In genomic region chr1:186722711-186723309, GRCh38 we compare ENCODE assay signal across 8 cellular contexts. TPM values are rescaled to one million over a fixed set of nuclear protein-coding genes. Genes with fewer than 3 reads are reported as not detected.
DNase-seq lines count a peak whose midpoint lies in the region; ATAC-seq and TF ChIP-seq lines count a peak whose summit lies in the region.

No MANE protein-coding gene starts in this region.

- H3K9me3 ChIP-seq in neutrophil = no peaks in the 10 kb centered on the region
- H3K9me3 ChIP-seq in CD8-positive, alpha-beta memory T cell (ENCODE audit: low read length) = no peaks in the 10 kb centered on the region

- ATAC-seq in natural killer cell = no peak
- no peak for ATAC-seq in natural killer cell treated with Interleukin-12 subunit alpha and Interleukin-12 subunit beta and Interleukin-15 and Interleukin-18, amount 100 ng/mL, for 72 hours

- no peaks in the 10 kb centered on the region for H3K4me1 ChIP-seq in neutrophil (ENCODE audit: control insufficient read depth in 1 of 2, insufficient read depth in 1 of 2, low read depth in 1 of 2, low read length in 1 of 2)
- H3K4me1 ChIP-seq in CD8-positive, alpha-beta memory T cell (ENCODE audit: insufficient read depth, low read length) = no peaks in the 10 kb centered on the region

- peaks cover 0 to 2% of the 10 kb centered on the region in 2 donors for H3K9me3 Mint-ChIP-seq in natural killer cell
- peaks cover 12% of the 10 kb centered on the region for H3K9me3 Mint-ChIP-seq in natural killer cell treated with Interleukin-12 subunit alpha and Interleukin-12 subunit beta and Interleukin-15 and Interleukin-18, amount 100 ng/mL, for 72 hours
- no peaks in the 10 kb centered on the region for H3K9me3 Mint-ChIP-seq in HFFc6
- H3K9me3 Mint-ChIP-seq in chondrocyte (ENCODE audit: low read depth) = peaks cover 18% of the 10 kb centered on the region
- H3K9me3 Mint-ChIP-seq in activated T-helper 2 cell treated with anti-CD3 and anti-CD28 coated beads, Interferon-gamma antibody, Interleukin-2, Interleukin-4, amounts not matched to agents 10 μg/mL and 5 μg/mL and 100 μg/mL, durations not matched to agents 14 hours and 24 hours and 36 hours = peaks cover 17% of the 10 kb centered on the region
- peaks cover 0 to 8% (median 7%) of the 10 kb centered on the region in 5 donors for H3K9me3 Mint-ChIP-seq in CD8-positive, alpha-beta memory T cell

- no peaks in the 10 kb centered on the region for H3K36me3 ChIP-seq in neutrophil
- no peaks in the 10 kb centered on the region for H3K36me3 ChIP-seq in CD8-positive, alpha-beta memory T cell (ENCODE audit: insufficient read depth, low read length)

- H3K4me1 Mint-ChIP-seq in natural killer cell (no peaks in the 10 kb centered on the region), HFFc6 (ENCODE audit: low read depth) (no peaks in the 10 kb centered on the region), chondrocyte (ENCODE audit: low read depth) (no peaks in the 10 kb centered on the region)
- no peaks in the 10 kb centered on the region for H3K4me1 Mint-ChIP-seq in natural killer cell treated with Interleukin-12 subunit alpha and Interleukin-12 subunit beta and Interleukin-15 and Interleukin-18, amount 100 ng/mL, for 72 hours (ENCODE audit: low read depth in 2 of 2)
- peaks cover 13% of the 10 kb centered on the region for H3K4me1 Mint-ChIP-seq in activated T-helper 2 cell treated with anti-CD3 and anti-CD28 coated beads, Interferon-gamma antibody, Interleukin-2, Interleukin-4, amounts not matched to agents 10 μg/mL and 5 μg/mL and 100 μg/mL, durations not matched to agents 14 hours and 24 hours and 36 hours (ENCODE audit: low read depth)
- H3K4me1 Mint-ChIP-seq in CD8-positive, alpha-beta memory T cell = no peaks in the 10 kb centered on the region

- H3K4me3 ChIP-seq in neutrophil (ENCODE audit: low read depth in 1 of 2, low read length in 1 of 2) = no peak overlapping the region
- no peak overlapping the region for H3K4me3 ChIP-seq in CD8-positive, alpha-beta memory T cell (ENCODE audit: low read length)

- intact Hi-C loops in natural killer cell (cut with micrococcal nuclease) = no loop called here
- intact Hi-C loops in activated T-helper 2 cell treated with anti-CD3 and anti-CD28 coated beads, Interferon-gamma antibody, Interleukin-2, Interleukin-4, amounts not matched to agents 10 μg/mL and 5 μg/mL and 100 μg/mL, durations not matched to agents 14 hours and 24 hours and 36 hours (cut with micrococcal nuclease) = loop anchor here (2.0 kb wide), 3 partner anchors 16 to 264 kb away; no protein-coding TSS in a partner anchor

- H3K36me3 Mint-ChIP-seq in natural killer cell (no peaks in the 10 kb centered on the region), HFFc6 (ENCODE audit: low read depth) (no peaks in the 10 kb centered on the region), chondrocyte (ENCODE audit: low read depth) (peaks cover 8% of the 10 kb centered on the region)
- peaks cover 6% of the 10 kb centered on the region for H3K36me3 Mint-ChIP-seq in natural killer cell treated with Interleukin-12 subunit alpha and Interleukin-12 subunit beta and Interleukin-15 and Interleukin-18, amount 100 ng/mL, for 72 hours
- peaks cover 9% of the 10 kb centered on the region for H3K36me3 Mint-ChIP-seq in activated T-helper 2 cell treated with anti-CD3 and anti-CD28 coated beads, Interferon-gamma antibody, Interleukin-2, Interleukin-4, amounts not matched to agents 10 μg/mL and 5 μg/mL and 100 μg/mL, durations not matched to agents 14 hours and 24 hours and 36 hours (ENCODE audit: low read depth)
- no peaks in the 10 kb centered on the region for H3K36me3 Mint-ChIP-seq in CD8-positive, alpha-beta memory T cell

- H3K27me3 Mint-ChIP-seq in natural killer cell (ENCODE audit: low read depth in 2 of 2) (no peaks in the 10 kb centered on the region), HFFc6 (ENCODE audit: insufficient read depth) (no peaks in the 10 kb centered on the region; the same call in 1 of the 2 replicates), chondrocyte (ENCODE audit: low read depth) (peaks cover 11% of the 10 kb centered on the region)
- H3K27me3 Mint-ChIP-seq in natural killer cell treated with Interleukin-12 subunit alpha and Interleukin-12 subunit beta and Interleukin-15 and Interleukin-18, amount 100 ng/mL, for 72 hours = no peaks in the 10 kb centered on the region
- peaks cover 10% of the 10 kb centered on the region for H3K27me3 Mint-ChIP-seq in activated T-helper 2 cell treated with anti-CD3 and anti-CD28 coated beads, Interferon-gamma antibody, Interleukin-2, Interleukin-4, amounts not matched to agents 10 μg/mL and 5 μg/mL and 100 μg/mL, durations not matched to agents 14 hours and 24 hours and 36 hours (ENCODE audit: low read depth)
- H3K27me3 Mint-ChIP-seq in CD8-positive, alpha-beta memory T cell = no peaks in the 10 kb centered on the region

- TF ChIP-seq CTCF in natural killer cell (IDR thresholded peaks at IDR 0.05) = peak; percentile 20
- peak; percentile 85 for TF ChIP-seq CTCF in HFFc6 (IDR thresholded peaks at IDR 0.05)
- TF ChIP-seq CTCF in chondrocyte (IDR thresholded peaks at IDR 0.05) = peak; percentile 76
- TF ChIP-seq CTCF in neutrophil (IDR thresholded peaks at IDR 0.05) = peak; percentile 71

- DNase-seq in natural killer cell (no peak), HFFc6 (peak; percentile 43), NCI-H2171 treated with DMSO at 0.1 percent for 48 hours (lab: John Stamatoyannopoulos, UW) (peak; percentile 49), chondrocyte (ENCODE audit: low spot score) (no peak)
- DNase-seq in natural killer cell treated with Interleukin-12 subunit alpha and Interleukin-12 subunit beta and Interleukin-15 and Interleukin-18, amount 100 ng/mL, for 72 hours (ENCODE audit: low spot score) = no peak
- no peak for DNase-seq in activated T-helper 2 cell treated with anti-CD3 and anti-CD28 coated beads, Interferon-gamma antibody, Interleukin-2, Interleukin-4, amounts not matched to agents 10 μg/mL and 5 μg/mL and 100 μg/mL, durations not matched to agents 14 hours and 24 hours and 36 hours (ENCODE audit: low spot score)
- DNase-seq in CD8-positive, alpha-beta memory T cell = no peak

- no peak overlapping the region for H3K27ac ChIP-seq in neutrophil
- H3K27ac ChIP-seq in CD8-positive, alpha-beta memory T cell (ENCODE audit: low read depth, low read length) = no peak overlapping the region

- H3K4me3 Mint-ChIP-seq in natural killer cell (no peak overlapping the region), HFFc6 (no peak overlapping the region), chondrocyte (ENCODE audit: unreplicated experiment) (no peak overlapping the region)
- no peak overlapping the region for H3K4me3 Mint-ChIP-seq in natural killer cell treated with Interleukin-12 subunit alpha and Interleukin-12 subunit beta and Interleukin-15 and Interleukin-18, amount 100 ng/mL, for 72 hours
- H3K4me3 Mint-ChIP-seq in activated T-helper 2 cell treated with anti-CD3 and anti-CD28 coated beads, Interferon-gamma antibody, Interleukin-2, Interleukin-4, amounts not matched to agents 10 μg/mL and 5 μg/mL and 100 μg/mL, durations not matched to agents 14 hours and 24 hours and 36 hours (ENCODE audit: low read depth) = no peak overlapping the region
- H3K4me3 Mint-ChIP-seq in CD8-positive, alpha-beta memory T cell = no peak overlapping the region

- no peak overlapping the region for H3K27ac Mint-ChIP-seq in natural killer cell
- H3K27ac Mint-ChIP-seq in natural killer cell treated with Interleukin-12 subunit alpha and Interleukin-12 subunit beta and Interleukin-15 and Interleukin-18, amount 100 ng/mL, for 72 hours = no peak overlapping the region
- no peak overlapping the region for H3K27ac Mint-ChIP-seq in HFFc6
- H3K27ac Mint-ChIP-seq in chondrocyte (ENCODE audit: unreplicated experiment) = no peak overlapping the region
- H3K27ac Mint-ChIP-seq in activated T-helper 2 cell treated with anti-CD3 and anti-CD28 coated beads, Interferon-gamma antibody, Interleukin-2, Interleukin-4, amounts not matched to agents 10 μg/mL and 5 μg/mL and 100 μg/mL, durations not matched to agents 14 hours and 24 hours and 36 hours = no peak overlapping the region
- H3K27ac Mint-ChIP-seq in CD8-positive, alpha-beta memory T cell = no peak overlapping the region

- H3K27me3 ChIP-seq in neutrophil = no peaks in the 10 kb centered on the region
- H3K27me3 ChIP-seq in CD8-positive, alpha-beta memory T cell (ENCODE audit: insufficient read depth, low read length, poor library complexity, severe bottlenecking) = no peaks in the 10 kb centered on the region

- CTCF ChIA-PET in CD8-positive, alpha-beta memory T cell (lab: Charles Lee) = no interaction called here

- POLR2A ChIA-PET in CD8-positive, alpha-beta memory T cell (lab: Charles Lee) = no interaction called here

RNA-seq across cellular contexts. Expression of gene PTGS2, which starts 42.6 kb away (rescaled TPM):
- total RNA-seq in natural killer cell (10 to 100 TPM in 1 of 3 donors, 1 to 10 TPM in 2; 4.0 to 32.8 (median 6.9) TPM), chondrocyte (1.5 to 2.8 TPM (median 2.3 TPM) in 3 replicates)
- total RNA-seq in natural killer cell treated with Interleukin-12 subunit alpha and Interleukin-12 subunit beta and Interleukin-15 and Interleukin-18, amount 100 ng/mL, for 72 hours = 1 to 10 TPM; 1.8 to 3.8 TPM
- total RNA-seq in HFFc6 (2021; fragmentation: NEBNext Ultra II Directional; extraction: Animal tissue kit (Norgen Biotek cat#: 25700)) = 100 to 1,000 TPM in 2 of 6 experiments, 10 to 100 TPM in 4; 59.2 to 176 (median 70.3) TPM
- total RNA-seq in activated T-helper 2 cell treated with anti-CD3 and anti-CD28 coated beads, Interferon-gamma antibody, Interleukin-2, Interleukin-4, amounts not matched to agents 10 μg/mL and 5 μg/mL and 100 μg/mL, durations not matched to agents 14 hours and 24 hours and 36 hours = 109 and 112 TPM in 2 replicates
- 1 to 10 TPM; 3.1 to 3.7 TPM for total RNA-seq in CD8-positive, alpha-beta memory T cell
- not detected for polyA plus RNA-seq in CD8-positive, alpha-beta memory T cell

Comparison
In these comparisons a context has a peak if more than half of its experiments do, and no peak if none do; other contexts are left out.
1. DNase-seq: peak in HFFc6 (single experiment) and NCI-H2171 treated with DMSO at 0.1 percent for 48 hours (single experiment); none in natural killer cell (single experiment), natural killer cell treated with Interleukin-12 subunit alpha and Interleukin-12 subunit beta and Interleukin-15 and Interleukin-18, amount 100 ng/mL, for 72 hours (single experiment), chondrocyte (single experiment), activated T-helper 2 cell treated with anti-CD3 and anti-CD28 coated beads, Interferon-gamma antibody, Interleukin-2, Interleukin-4, amounts not matched to agents 10 μg/mL and 5 μg/mL and 100 μg/mL, durations not matched to agents 14 hours and 24 hours and 36 hours (single experiment) and CD8-positive, alpha-beta memory T cell (0 of 5).
2. CTCF ChIP-seq: peak in every context shown above with its lines; median percentile 85 in HFFc6; 76 in chondrocyte; 71 in neutrophil; 20 in natural killer cell.